ENCODE assay signal across 7 cellular contexts in the genomic region with DNA sequence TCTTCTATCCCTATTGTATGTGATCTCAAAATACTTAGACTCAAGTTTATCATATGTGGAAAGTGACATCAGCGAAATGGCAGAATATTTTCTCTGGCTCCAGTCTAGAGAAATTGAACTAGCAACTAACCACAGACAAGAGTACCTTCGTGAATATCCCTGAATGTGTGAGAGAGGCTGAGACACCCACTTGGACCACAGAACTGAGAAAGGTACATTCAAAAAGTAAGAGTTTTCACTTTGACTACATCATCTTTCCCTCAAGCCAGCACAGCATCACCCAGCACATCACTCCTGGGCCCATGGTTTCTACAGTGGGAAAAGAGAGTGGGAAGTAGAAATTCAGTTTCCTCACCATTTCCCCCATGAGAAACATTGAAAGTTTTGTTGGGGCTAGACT.
"Had no signal": no experiment of that assay in that cellular context is flagged by ENCODE, and none has a peak within 500 bp of the region (broad histone marks: within the 10 kb centered on the region; RNA-seq: fewer than 3 reads in every experiment).

No MANE protein-coding gene starts in this region.

- ATAC-seq: HepG2, K562 had no signal

- H3K4me1 Mint-ChIP-seq: IgD-negative memory B cell had no signal

- H3K27ac Mint-ChIP-seq: IgD-negative memory B cell had no signal

- H3K4me3 ChIP-seq: K562 had no signal

- H3K27ac ChIP-seq: HL-60 had no signal

- DNase-seq: IMR-90, KBM-7, KG1 had no signal

- H3K36me3 Mint-ChIP-seq: IgD-negative memory B cell had no signal

- H3K4me3 Mint-ChIP-seq: IgD-negative memory B cell had no signal
